In the genomic region with DNA sequence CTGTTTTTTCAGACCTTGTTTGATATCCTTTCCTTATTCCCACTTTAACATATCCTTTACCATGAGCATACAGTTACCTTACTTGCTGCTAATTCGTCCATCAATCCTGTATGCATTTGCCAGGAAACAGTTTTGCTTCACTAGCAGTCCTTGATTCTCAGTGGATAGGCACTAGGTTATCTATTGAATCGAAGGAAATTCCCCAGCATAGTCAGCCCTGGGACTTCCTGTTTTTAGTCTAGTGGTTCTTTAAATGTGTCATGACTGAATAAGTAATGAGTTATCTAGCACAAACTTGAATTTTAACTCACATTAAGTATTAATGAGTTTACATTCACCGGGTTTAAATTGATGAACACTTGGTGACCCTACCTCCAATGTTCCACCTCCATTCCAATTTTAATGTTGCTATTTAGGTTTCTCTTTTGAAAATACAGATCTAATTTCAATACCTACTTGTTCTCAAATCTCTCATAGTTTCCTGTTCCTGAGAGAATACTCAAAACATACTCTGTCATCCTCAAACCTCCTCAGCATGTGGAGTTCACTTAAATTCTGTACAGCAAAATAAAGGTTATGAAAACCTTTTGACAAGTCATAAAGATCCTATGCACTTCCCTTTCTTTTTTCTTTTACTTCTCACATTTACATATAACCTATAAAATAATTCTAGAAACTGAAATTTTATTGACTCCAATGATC, we compare ENCODE assay signal across 9 cellular contexts.
DNase-seq lines count a peak whose midpoint lies in the region; ATAC-seq and TF ChIP-seq lines count a peak whose summit lies in the region.
"Had no signal": no experiment of that assay in that cellular context is flagged by ENCODE, and none has a peak within 500 bp of the region (broad histone marks: within the 10 kb centered on the region; RNA-seq: fewer than 3 reads in every experiment).

No MANE protein-coding gene starts in this region.

- H3K9me3 ChIP-seq in prostate gland, result no peaks in the 10 kb centered on the region

- H3K36me3 ChIP-seq in prostate gland, result no peaks in the 10 kb centered on the region

- H3K27me3 ChIP-seq in prostate gland (replicated peaks; ENCODE audit: insufficient read depth), result no peaks in the 10 kb centered on the region

- intact Hi-C loops in prostate gland (cut with DNase I), result no loop called here

- DNase-seq in A172 (ENCODE audit: low spot score) (peak; percentile 18), NB4 (ENCODE audit: low read depth) (peak; percentile 16), NCI-H2081 (lab: John Stamatoyannopoulos, UW) (no peak), NCI-H82 (lab: John Stamatoyannopoulos, UW) (no peak), NCI-H146 treated with DMSO at 0.1 percent for 48 hours (lab: John Stamatoyannopoulos, UW; ENCODE audit: unreplicated experiment) (no peak), prostate gland (ENCODE audit: low spot score) (no peak)

- ATAC-seq in GM19035 (IDR thresholded peaks at IDR 0.05; ENCODE audit: unreplicated experiment) (peak; percentile 91), HG02938 (IDR thresholded peaks at IDR 0.05; ENCODE audit: unreplicated experiment) (peak; percentile 86)

- no peaks in the 10 kb centered on the region for H3K4me1 ChIP-seq in prostate gland (replicated peaks)

- 70% methylated on average over 3 of the region's 3 CpGs for WGBS in prostate gland

- TF ChIP-seq POLR2A in NB4 (IDR thresholded peaks at IDR 0.05; ENCODE audit: extremely low read depth, insufficient read length) (no peak), prostate gland (IDR thresholded peaks at IDR 0.05) (no peak)

- H3K27ac ChIP-seq in prostate gland, result no peak overlapping the region
- H3K27ac ChIP-seq: epithelial cell of prostate had no signal

- no peak for TF ChIP-seq CTCF in NB4 (IDR thresholded peaks at IDR 0.05; ENCODE audit: low read depth, low read length)
- TF ChIP-seq CTCF in prostate gland (IDR thresholded peaks at IDR 0.05), result no peak

- H3K4me3 ChIP-seq in NB4 (ENCODE audit: low read depth, low read length) (no peak overlapping the region), prostate gland (no peak overlapping the region)

Comparison
In these comparisons a context has a peak if more than half of its experiments do, and no peak if none do; other contexts are left out.
1. DNase-seq: peak in A172 (single experiment) and NB4 (single experiment); none in NCI-H2081 (0 of 2), NCI-H82 (single experiment), NCI-H146 treated with DMSO at 0.1 percent for 48 hours (single experiment) and prostate gland (single experiment).